1 cellular context compared by ENCODE assay signal in the genomic region with DNA sequence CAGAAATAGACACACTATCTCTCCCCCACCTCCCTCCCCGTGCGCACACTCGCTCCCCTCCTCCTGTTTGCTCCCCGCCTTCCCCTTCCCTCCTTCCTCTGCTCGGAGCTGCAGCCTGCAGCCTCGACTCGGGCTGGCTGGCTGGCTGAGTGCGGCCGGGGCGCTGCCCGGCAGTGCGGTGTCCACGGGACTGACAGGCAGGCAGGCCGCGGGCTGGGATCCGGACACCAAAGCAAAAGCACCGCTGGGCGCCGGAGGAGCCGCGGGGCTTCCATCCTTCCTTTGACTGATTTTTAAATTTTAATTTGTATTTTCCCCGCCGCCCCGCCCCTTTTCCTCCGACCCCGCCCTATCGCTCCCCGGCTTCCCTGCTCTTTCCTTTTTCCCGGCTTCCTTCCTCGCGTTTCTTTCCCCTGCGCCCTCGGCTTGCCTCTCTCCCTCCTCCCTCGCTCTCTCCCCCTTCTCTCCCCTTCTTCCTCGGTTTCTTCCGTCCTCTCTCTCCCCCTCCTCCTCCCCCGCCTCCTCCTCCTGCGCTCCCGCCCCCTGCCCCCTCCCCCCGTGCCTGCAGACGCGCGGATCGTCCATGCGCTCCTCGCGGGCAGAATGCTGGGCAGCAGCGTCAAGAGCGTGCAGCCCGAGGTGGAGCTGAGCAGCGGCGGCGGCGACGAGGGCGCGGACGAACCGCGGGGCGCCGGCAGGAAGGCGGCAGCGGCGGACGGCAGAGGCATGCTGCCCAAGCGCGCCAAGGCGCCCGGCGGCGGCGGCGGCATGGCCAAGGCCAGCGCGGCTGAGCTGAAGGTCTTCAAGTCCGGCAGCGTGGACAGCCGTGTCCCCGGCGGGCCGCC.
A peak's percentile ranks its signal among the peaks of the same experiment; 100 is the strongest.
TF ChIP-seq lines count a peak whose summit lies in the region.

No MANE protein-coding gene starts in this region.

TF ChIP-seq in K562, 482 proteins besides CTCF, POLR2A, EP300 and RAD21 (continued from another document):
- no peak for TF ChIP-seq SAP30 (IDR thresholded peaks at IDR 0.05; ENCODE audit: borderline replicate concordance, insufficient read depth, low read depth, low read length, poor library complexity, severe bottlenecking)
- no peak for TF ChIP-seq ZNF75A (CRISPR knock-in tag; IDR thresholded peaks at IDR 0.05)
- TF ChIP-seq CBX2 (IDR thresholded peaks at IDR 0.05; ENCODE audit: insufficient read depth, low read length, poor library complexity, severe bottlenecking): no peak
- no peak for TF ChIP-seq COPS2 (conservative IDR thresholded peaks at IDR 0.05)
- TF ChIP-seq MED1 (CRISPR knock-in tag; IDR thresholded peaks at IDR 0.05; ENCODE audit: borderline replicate concordance): no peak
- TF ChIP-seq STAT5A (IDR thresholded peaks at IDR 0.05; ENCODE audit: borderline replicate concordance, low read length): no peak
- TF ChIP-seq, protein P1, sequence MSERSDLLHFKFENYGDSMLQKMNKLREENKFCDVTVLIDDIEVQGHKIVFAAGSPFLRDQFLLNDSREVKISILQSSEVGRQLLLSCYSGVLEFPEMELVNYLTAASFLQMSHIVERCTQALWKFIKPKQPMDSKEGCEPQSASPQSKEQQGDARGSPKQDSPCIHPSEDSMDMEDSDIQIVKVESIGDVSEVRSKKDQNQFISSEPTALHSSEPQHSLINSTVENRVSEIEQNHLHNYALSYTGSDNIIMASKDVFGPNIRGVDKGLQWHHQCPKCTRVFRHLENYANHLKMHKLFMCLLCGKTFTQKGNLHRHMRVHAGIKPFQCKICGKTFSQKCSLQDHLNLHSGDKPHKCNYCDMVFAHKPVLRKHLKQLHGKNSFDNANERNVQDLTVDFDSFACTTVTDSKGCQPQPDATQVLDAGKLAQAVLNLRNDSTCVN (CRISPR knock-in tag; IDR thresholded peaks at IDR 0.05): peak; percentile 54; the same call in 1 of the 2 replicates
